In the genomic region with DNA sequence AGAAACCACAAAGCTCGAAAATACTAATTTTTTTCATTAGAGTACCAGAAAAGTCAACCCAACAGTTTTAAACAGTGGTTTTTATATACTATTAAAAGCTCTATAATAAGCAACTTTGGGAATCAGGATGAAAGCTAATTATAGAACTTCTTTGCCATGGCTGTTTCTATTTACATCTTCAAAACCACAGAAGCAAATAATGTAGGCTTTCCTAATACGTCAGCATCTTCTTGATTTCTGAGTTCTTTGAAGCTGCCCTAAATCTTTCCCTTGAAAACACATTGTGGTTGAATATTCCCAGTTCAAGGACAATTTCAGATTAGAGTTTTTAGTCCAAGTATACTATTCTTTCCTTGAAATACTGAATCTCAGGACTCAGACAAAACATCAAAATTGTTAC, we compare ENCODE assay signal across 1 cellular context.
TF ChIP-seq lines count a peak whose summit lies in the region.

No MANE protein-coding gene starts in this region.

TF ChIP-seq in IMR-90, 13 proteins besides CTCF, POLR2A, EP300 and RAD21 (continued from another document):
- no peak for TF ChIP-seq RFX5 (IDR thresholded peaks at IDR 0.05; ENCODE audit: low read depth, low read length)
